In the genomic region with DNA sequence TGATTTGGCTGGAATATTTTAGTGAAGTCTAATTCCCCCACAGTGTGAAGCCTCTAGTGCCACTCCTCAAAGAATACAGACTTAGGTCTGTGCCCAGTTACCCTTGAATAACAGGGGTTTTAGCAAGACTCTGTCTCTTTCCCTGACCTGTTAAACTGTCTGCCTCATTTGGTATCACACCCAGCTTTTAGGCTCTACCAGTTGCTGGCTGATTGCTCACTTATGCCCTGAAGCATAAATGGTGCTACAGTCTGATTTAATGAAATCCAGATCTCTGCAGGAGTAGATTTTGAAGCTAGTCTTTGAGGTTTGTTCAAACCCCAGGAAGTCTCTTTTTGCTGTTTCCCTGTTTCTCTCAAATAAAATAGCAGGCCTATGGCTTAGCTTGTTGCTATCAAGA, we compare ENCODE assay signal across 14 cellular contexts. TPM values are rescaled to one million over a fixed set of nuclear protein-coding genes. Genes with fewer than 3 reads are reported as not detected.
"Had no signal": no experiment of that assay in that cellular context is flagged by ENCODE, and none has a peak within 500 bp of the region (broad histone marks: within the 10 kb centered on the region; RNA-seq: fewer than 3 reads in every experiment).

No MANE protein-coding gene starts in this region.

- H3K27me3 Mint-ChIP-seq: activated naive CD8-positive, alpha-beta T cell treated with anti-CD3 and anti-CD28 coated beads, Interleukin-2, amount 10 ng/mL, durations not matched to agents 7 days and 5 days had no signal

- H3K27me3 ChIP-seq: ascending aorta, cardiac muscle cell, suprapubic skin, upper lobe of left lung had no signal

- DNase-seq: activated CD4-positive, alpha-beta T cell treated with anti-CD3 and anti-CD28 coated beads for 1 hour; activated CD4-positive, alpha-beta T cell treated with anti-CD3 and anti-CD28 coated beads, Interleukin-2, amount 50 U/mL, for 48 hours; activated gamma-delta T cell treated with Interleukin-2 at 50 U/mL for 16 hours; activated naive CD8-positive, alpha-beta T cell treated with anti-CD3 and anti-CD28 coated beads, Interleukin-2, amount 10 ng/mL, durations not matched to agents 7 days and 5 days; activated T-cell treated with anti-CD3 and anti-CD28 coated beads, Interleukin-2, amount 50 U/mL, for 72 hours; stimulated activated CD4-positive, alpha-beta T cell treated with anti-CD3 and anti-CD28 coated beads, Interleukin-12 subunit alpha, Interleukin-12 subunit beta, amount 100 ng/mL, for 4 hours; stimulated activated CD4-positive, alpha-beta T cell treated with anti-CD3 and anti-CD28 coated beads, Interleukin-2, amount 100 ng/mL, for 48 hours; stimulated activated naive CD8-positive, alpha-beta T cell treated with anti-CD3 and anti-CD28 coated beads, Interleukin-15, Interleukin-2, amounts not matched to agents 100 U/mL and 50 U/mL, for 24 hours; T1000; upper lobe of left lung had no signal

- H3K36me3 Mint-ChIP-seq: activated naive CD8-positive, alpha-beta T cell treated with anti-CD3 and anti-CD28 coated beads, Interleukin-2, amount 10 ng/mL, durations not matched to agents 7 days and 5 days had no signal

- H3K4me3 Mint-ChIP-seq: activated naive CD8-positive, alpha-beta T cell treated with anti-CD3 and anti-CD28 coated beads, Interleukin-2, amount 10 ng/mL, durations not matched to agents 7 days and 5 days; activated T-cell treated with anti-CD3 and anti-CD28 coated beads, Interleukin-2, amount 50 U/mL, for 72 hours; natural killer cell treated with Interleukin-12 subunit alpha and Interleukin-12 subunit beta and Interleukin-15 and Interleukin-18, amount 100 ng/mL, for 72 hours had no signal

- H3K9me3 Mint-ChIP-seq: natural killer cell treated with Interleukin-12 subunit alpha and Interleukin-12 subunit beta and Interleukin-15 and Interleukin-18, amount 100 ng/mL, for 72 hours had no signal

- H3K4me1 Mint-ChIP-seq: activated naive CD8-positive, alpha-beta T cell treated with anti-CD3 and anti-CD28 coated beads, Interleukin-2, amount 10 ng/mL, durations not matched to agents 7 days and 5 days had no signal

- ATAC-seq: activated T-cell treated with anti-CD3 and anti-CD28 coated beads, Interleukin-2, amount 50 U/mL, for 72 hours; natural killer cell treated with Interleukin-12 subunit alpha and Interleukin-12 subunit beta and Interleukin-15 and Interleukin-18, amount 100 ng/mL, for 72 hours; stimulated activated naive CD8-positive, alpha-beta T cell treated with anti-CD3 and anti-CD28 coated beads, Interleukin-15, Interleukin-2, amounts not matched to agents 100 U/mL and 50 U/mL, for 24 hours had no signal

- H3K4me3 ChIP-seq: ascending aorta, cardiac muscle cell, suprapubic skin, upper lobe of left lung had no signal

- H3K27ac Mint-ChIP-seq: activated naive CD8-positive, alpha-beta T cell treated with anti-CD3 and anti-CD28 coated beads, Interleukin-2, amount 10 ng/mL, durations not matched to agents 7 days and 5 days; activated T-cell treated with anti-CD3 and anti-CD28 coated beads, Interleukin-2, amount 50 U/mL, for 72 hours; natural killer cell treated with Interleukin-12 subunit alpha and Interleukin-12 subunit beta and Interleukin-15 and Interleukin-18, amount 100 ng/mL, for 72 hours had no signal

- H3K36me3 ChIP-seq: ascending aorta, cardiac muscle cell, suprapubic skin, upper lobe of left lung had no signal

RNA-seq across cellular contexts. Expression of gene LIPT2, which starts 45.2 kb away (rescaled TPM):
- total RNA-seq: ascending aorta had no signal
